Comparison of ENCODE assay signal across 30 cellular contexts in the genomic region with DNA sequence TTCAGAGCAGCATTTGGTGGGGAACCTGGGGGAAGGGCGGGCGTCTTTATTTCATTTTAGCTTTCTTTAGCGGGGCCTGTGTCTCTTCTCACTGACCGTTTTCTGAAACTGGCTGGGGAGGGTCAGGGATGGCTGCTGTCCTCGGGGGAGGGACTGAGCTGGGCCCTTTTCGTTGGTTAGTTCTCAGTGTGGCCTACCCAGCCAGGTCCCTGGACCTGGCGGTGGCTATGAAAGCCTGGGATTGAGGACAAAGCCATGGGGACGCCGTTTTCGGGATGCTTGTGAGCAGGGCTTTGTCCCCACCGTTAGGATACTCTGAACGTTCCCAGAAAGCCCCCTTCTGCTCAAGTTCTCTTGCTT.
"Had no signal": no experiment of that assay in that cellular context is flagged by ENCODE, and none has a peak within 500 bp of the region (broad histone marks: within the 10 kb centered on the region; RNA-seq: fewer than 3 reads in every experiment).

No MANE protein-coding gene starts in this region.

- H3K27ac ChIP-seq: body of pancreas, lower lobe of right lung, parathyroid adenoma, right lobe of liver, skin epidermis, testis, WERI-Rb-1 had no signal

- H3K9me3 ChIP-seq: body of pancreas, lower lobe of right lung, right lobe of liver, SK-N-SH, testis had no signal

- H3K27me3 ChIP-seq: body of pancreas, right lobe of liver, testis had no signal

- H3K36me3 ChIP-seq: lower lobe of right lung, right lobe of liver, WERI-Rb-1 had no signal

- H3K4me1 ChIP-seq: body of pancreas, lower lobe of right lung, parathyroid adenoma, right lobe of liver, testis had no signal

- ATAC-seq: activated CD4-positive, CD25-positive, alpha-beta regulatory T cell treated with anti-CD3 and anti-CD28 coated beads, Interleukin-2, amount 50 U/mL, for 24 hours; body of pancreas; esophagus mucosa; left colon; stimulated activated naive CD8-positive, alpha-beta T cell treated with anti-CD3 and anti-CD28 coated beads, Interleukin-15, Interleukin-2, amounts not matched to agents 100 U/mL and 50 U/mL, for 24 hours had no signal

- H3K9ac ChIP-seq: parathyroid adenoma, SK-N-SH had no signal

- H3K4me3 ChIP-seq: body of pancreas, lower lobe of right lung, right lobe of liver, skin epidermis, testis had no signal

- H2AFZ ChIP-seq: parathyroid adenoma had no signal

- H3K4me2 ChIP-seq: SK-N-SH had no signal

- H3K27ac Mint-ChIP-seq: activated naive CD8-positive, alpha-beta T cell; activated T-cell treated with anti-CD3 and anti-CD28 coated beads, Interleukin-2, amount 50 U/mL, for 24 hours; nephron progenitor cell; T-helper 1 cell treated with Interleukin-12 subunit alpha and Interleukin-12 subunit beta and Interleukin-4 antibody, amounts not matched to agents 30 μg/mL and 1 μg/mL, for 36 hours had no signal

- DNase-seq: activated CD4-positive, alpha-beta T cell treated with anti-CD3 and anti-CD28 coated beads for 48 hours; activated CD4-positive, alpha-beta T cell treated with anti-CD3 and anti-CD28 coated beads, Interleukin-2, amount 50 U/mL, for 48 hours; activated CD8-positive, alpha-beta memory T cell treated with anti-CD3 and anti-CD28 coated beads for 24 hours; activated CD8-positive, alpha-beta memory T cell treated with anti-CD3 and anti-CD28 coated beads, Interleukin-2, amount 50 U/mL, for 48 hours; cerebellar nuclear complex; cortex of kidney; foreskin fibroblast; hippocampal formation; mesenchymal stem cell; nephron progenitor cell; SK-N-SH; stimulated activated CD4-positive, alpha-beta T cell treated with anti-CD3 and anti-CD28 coated beads, Interleukin-12 subunit alpha, Interleukin-12 subunit beta, amount 100 ng/mL, for 4 hours; stimulated activated CD4-positive, alpha-beta T cell treated with anti-CD3 and anti-CD28 coated beads, Interleukin-4, amount 100 ng/mL, for 1 hour; stimulated activated naive CD8-positive, alpha-beta T cell treated with anti-CD3 and anti-CD28 coated beads, Interleukin-15, Interleukin-2, amounts not matched to agents 100 U/mL and 50 U/mL, for 24 hours; SW 1271; T-helper 9 cell; testis; trophoblast cell; WERI-Rb-1 had no signal

- H3K4me3 Mint-ChIP-seq: activated naive CD8-positive, alpha-beta T cell; activated T-cell treated with anti-CD3 and anti-CD28 coated beads, Interleukin-2, amount 50 U/mL, for 24 hours; nephron progenitor cell; T-helper 1 cell treated with Interleukin-12 subunit alpha and Interleukin-12 subunit beta and Interleukin-4 antibody, amounts not matched to agents 30 μg/mL and 1 μg/mL, for 36 hours had no signal

- H3K27me3 Mint-ChIP-seq: activated naive CD8-positive, alpha-beta T cell; activated T-cell treated with anti-CD3 and anti-CD28 coated beads, Interleukin-2, amount 50 U/mL, for 24 hours had no signal

- H3K9me3 Mint-ChIP-seq: activated T-cell treated with anti-CD3 and anti-CD28 coated beads, Interleukin-2, amount 50 U/mL, for 24 hours; nephron progenitor cell; T-helper 1 cell treated with Interleukin-12 subunit alpha and Interleukin-12 subunit beta and Interleukin-4 antibody, amounts not matched to agents 30 μg/mL and 1 μg/mL, for 36 hours had no signal
